Comparison of ENCODE assay signal across 27 cellular contexts in the genomic region with DNA sequence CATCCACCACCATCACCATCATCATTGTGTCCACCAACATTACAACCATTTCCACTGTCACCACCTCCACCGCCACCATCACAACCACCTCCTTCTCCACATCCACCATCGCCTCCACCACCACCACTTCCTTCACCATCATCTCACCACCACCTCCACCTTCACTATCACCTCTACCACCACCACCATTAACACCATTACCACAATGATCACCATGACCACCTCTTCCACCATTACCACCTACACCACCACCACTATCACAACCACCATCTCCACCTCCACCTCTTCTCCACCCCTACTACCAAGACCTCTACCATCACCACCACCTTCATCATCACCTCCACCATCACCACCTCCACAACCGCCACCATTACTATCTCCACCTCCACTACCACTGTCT. TPM values are rescaled to one million over a fixed set of nuclear protein-coding genes. Genes with fewer than 3 reads are reported as not detected.
DNase-seq lines count a peak whose midpoint lies in the region; ATAC-seq, FAIRE-seq and TF ChIP-seq lines count a peak whose summit lies in the region.
"Had no signal": no experiment of that assay in that cellular context is flagged by ENCODE, and none has a peak within 500 bp of the region (broad histone marks: within the 10 kb centered on the region; RNA-seq: fewer than 3 reads in every experiment).

No MANE protein-coding gene starts in this region.

- no peak for TF ChIP-seq RAD21 in GM12878 (IDR thresholded peaks at IDR 0.05; ENCODE audit: insufficient read depth, low read depth, low read length)

- WGBS in GM12878 (ENCODE audit: insufficient coverage, insufficient replicate concordance, low lambda C conversion rate, missing lambda C conversion rate) = 100% methylated on average over 3 of the region's 3 CpGs

- H3K27me3 ChIP-seq in BLaER1 treated with 17β-estradiol and CSF1 and Interleukin-3, amounts not matched to agents 10 nM and 100 nM = no peaks in the 10 kb centered on the region
- H3K27me3 ChIP-seq in GM12878 (replicated peaks in 1 of 2; ENCODE audit: control insufficient read depth in 2 of 2, insufficient read depth in 2 of 2, low read length in 1 of 2) = no peaks in the 10 kb centered on the region
- H3K27me3 ChIP-seq in PC-9 (ENCODE audit: insufficient read depth, low read depth) = peaks cover 14% of the 10 kb centered on the region; the same call in 1 of the 2 replicates
- H3K27me3 ChIP-seq: neutrophil, tibial artery had no signal

- TF ChIP-seq POLR2A in GM12891 (IDR thresholded peaks at IDR 0.05; ENCODE audit: low read depth, low read length) (no peak), GM12878 (IDR thresholded peaks at IDR 0.05; ENCODE audit: low read depth, low read length) (no peak)

- in situ Hi-C loops in GM12878 (cut with MboI) = no loop called here

- ATAC-seq in GM12878 = no peak
- ATAC-seq in naive thymus-derived CD8-positive, alpha-beta T cell = no peak
- ATAC-seq in GM21390 (IDR thresholded peaks at IDR 0.05; ENCODE audit: unreplicated experiment) = no peak
- no peak for ATAC-seq in WTC11
- ATAC-seq: activated CD4-positive, alpha-beta T cell treated with anti-CD3 and anti-CD28 coated beads for 36 hours; mucosa of descending colon; stimulated activated naive CD8-positive, alpha-beta T cell treated with anti-CD3 and anti-CD28 coated beads, Interleukin-15, amount 100 ng/mL, for 72 hours had no signal

- H3K27me3 Mint-ChIP-seq in naive thymus-derived CD8-positive, alpha-beta T cell = no peaks in the 10 kb centered on the region
- no peaks in the 10 kb centered on the region for H3K27me3 Mint-ChIP-seq in WTC11 (ENCODE audit: low read depth)
- H3K27me3 Mint-ChIP-seq: stimulated activated naive CD8-positive, alpha-beta T cell treated with anti-CD3 and anti-CD28 coated beads, Interleukin-15, amount 100 ng/mL, for 72 hours had no signal

- H3K9me3 Mint-ChIP-seq in naive thymus-derived CD8-positive, alpha-beta T cell = peaks cover 0 to 15% (median 0%) of the 10 kb centered on the region in 9 donors
- peaks cover 23% of the 10 kb centered on the region for H3K9me3 Mint-ChIP-seq in WTC11

- POLR2A ChIA-PET in GM12878 (lab: Charles Lee) (no interaction called here), PC-9 (lab: Charles Lee; ENCODE audit: unreplicated experiment) (no interaction called here), WTC11 (lab: Charles Lee) (no interaction called here)
- POLR2A ChIA-PET in naive thymus-derived CD8-positive, alpha-beta T cell (lab: Charles Lee) = no interaction called here

- H3K9me3 ChIP-seq in BLaER1 treated with 17β-estradiol and CSF1 and Interleukin-3, amounts not matched to agents 10 nM and 100 nM (replicated peaks in 1 of 11) = no peaks in the 10 kb centered on the region; a peak in 1 of 22 replicates
- no peaks in the 10 kb centered on the region; the same call in 2 of the 3 replicates for H3K9me3 ChIP-seq in GM12878 (replicated peaks; ENCODE audit: control insufficient read depth, insufficient read depth, low read length)
- H3K9me3 ChIP-seq in PC-9 (ENCODE audit: insufficient read depth, low read depth) = no peaks in the 10 kb centered on the region
- H3K9me3 ChIP-seq: left ventricle myocardium inferior, mucosa of descending colon, neutrophil, tibial artery had no signal

- DNase-seq in GM12891 (ENCODE audit: insufficient read length, low spot score) (no peak), GM12878 (ENCODE audit: low read depth, low spot score) (no peak), PC-9 (no peak), WTC11 (ENCODE audit: low spot score) (no peak), kidney glomerular epithelial cell (lab: John Stamatoyannopoulos, UW) (no peak)
- DNase-seq in naive thymus-derived CD8-positive, alpha-beta T cell = no peak
- DNase-seq: activated CD4-positive, alpha-beta T cell treated with anti-CD3 and anti-CD28 coated beads for 36 hours; activated CD8-positive, alpha-beta memory T cell treated with anti-CD3 and anti-CD28 coated beads, Interleukin-2, amount 50 U/mL, for 4 hours; activated gamma-delta T cell; cerebellar nuclear complex; DMS79; foreskin melanocyte; left ventricle myocardium inferior; mucosa of descending colon; NCI-H1105; NCI-H2081 treated with DMSO at 0.1 percent for 48 hours; OCI-M1; Right ventricle myocardium superior; stimulated activated naive CD8-positive, alpha-beta T cell treated with anti-CD3 and anti-CD28 coated beads, Interleukin-15, amount 100 ng/mL, for 72 hours; SW 1271; tibial artery had no signal

- no peaks in the 10 kb centered on the region for H3K36me3 Mint-ChIP-seq in naive thymus-derived CD8-positive, alpha-beta T cell
- no peaks in the 10 kb centered on the region for H3K36me3 Mint-ChIP-seq in WTC11

- H3K27ac Mint-ChIP-seq in naive thymus-derived CD8-positive, alpha-beta T cell = peak overlapping the region in 6 of 10 donors; percentile 9 to 83 (median 49)
- H3K27ac Mint-ChIP-seq in WTC11 = no peak overlapping the region
- H3K27ac Mint-ChIP-seq: activated CD4-positive, alpha-beta T cell treated with anti-CD3 and anti-CD28 coated beads for 36 hours had no signal

- peaks cover 65 to 82% (median 73%) of the 10 kb centered on the region in 10 experiments for H3K4me1 ChIP-seq in BLaER1 treated with 17β-estradiol and CSF1 and Interleukin-3, amounts not matched to agents 10 nM and 100 nM
- peaks cover 25% of the 10 kb centered on the region for H3K4me1 ChIP-seq in GM12878 (ENCODE audit: control insufficient read depth, insufficient read depth, low read length)
- no peaks in the 10 kb centered on the region for H3K4me1 ChIP-seq in PC-9 (replicated peaks; ENCODE audit: insufficient read depth)
- H3K4me1 ChIP-seq: tibial artery had no signal

- H3F3A ChIP-seq in PC-9 (ENCODE audit: insufficient read depth, low read depth) = no peaks in the 10 kb centered on the region

- BruUV-seq in GM12878 (replicated peaks; lab: Mats Ljungman, UMichigan) (no TSS peak), PC-9 (replicated peaks; lab: Mats Ljungman, UMichigan) (no TSS peak)

- H3K9me2 ChIP-seq in PC-9 (ENCODE audit: insufficient read depth) = no peaks in the 10 kb centered on the region

- H3K9ac ChIP-seq in BLaER1 treated with 17β-estradiol and CSF1 and Interleukin-3, amounts not matched to agents 10 nM and 100 nM = no peak overlapping the region
- H3K9ac ChIP-seq in GM12878 (ENCODE audit: control insufficient read depth, insufficient read depth, low read length) = no peak overlapping the region

- no peaks in the 10 kb centered on the region for H3K36me3 ChIP-seq in BLaER1 treated with 17β-estradiol and CSF1 and Interleukin-3, amounts not matched to agents 10 nM and 100 nM
- H3K36me3 ChIP-seq in GM12878 (ENCODE audit: control insufficient read depth in 2 of 2, insufficient read depth in 2 of 2, low read length in 1 of 2) (no peaks in the 10 kb centered on the region), PC-9 (ENCODE audit: low read depth) (no peaks in the 10 kb centered on the region)
- H3K36me3 ChIP-seq: left ventricle myocardium inferior, neutrophil, tibial artery had no signal

- RAD21 ChIA-PET in GM12878 (lab: Charles Lee; ENCODE audit: unreplicated experiment) = interaction anchor here (2.1 kb wide), 1 partner anchor 10 kb away, joined by 9 read pairs; no protein-coding TSS in a partner anchor

- no peak overlapping the region for H3K4me3 ChIP-seq in BLaER1 treated with 17β-estradiol and CSF1 and Interleukin-3, amounts not matched to agents 10 nM and 100 nM
- H3K4me3 ChIP-seq in GM12878 = no peak overlapping the region
- H3K4me3 ChIP-seq in PC-9 = no peak overlapping the region
- H3K4me3 ChIP-seq: left ventricle myocardium inferior, mucosa of descending colon, smooth muscle cell, tibial artery had no signal

- TF ChIP-seq EP300 in GM12878 (IDR thresholded peaks at IDR 0.05; ENCODE audit: borderline replicate concordance in 1 of 2, control insufficient read depth in 1 of 2, low read depth in 2 of 2, low read length in 2 of 2) = no peak

- no peak overlapping the region for H3K4me3 Mint-ChIP-seq in naive thymus-derived CD8-positive, alpha-beta T cell
- H3K4me3 Mint-ChIP-seq in WTC11 = no peak overlapping the region
- H3K4me3 Mint-ChIP-seq: activated CD4-positive, alpha-beta T cell treated with anti-CD3 and anti-CD28 coated beads for 36 hours; stimulated activated naive CD8-positive, alpha-beta T cell treated with anti-CD3 and anti-CD28 coated beads, Interleukin-15, amount 100 ng/mL, for 72 hours had no signal

- H3K27ac ChIP-seq in BLaER1 treated with 17β-estradiol and CSF1 and Interleukin-3, amounts not matched to agents 10 nM and 100 nM = peak overlapping the region in 1 of 11 experiments; percentile 16; a peak in 2 of 22 replicates
- no peak overlapping the region for H3K27ac ChIP-seq in GM12878 (ENCODE audit: control insufficient read depth, insufficient read depth)
- no peak overlapping the region for H3K27ac ChIP-seq in PC-9
- H3K27ac ChIP-seq: HL-60, left ventricle myocardium inferior, neutrophil, tibial artery had no signal

- intact Hi-C loops in GM12878 (cut with micrococcal nuclease; ENCODE audit: unreplicated experiment) = no loop called here
- intact Hi-C loops in PC-9 (cut with micrococcal nuclease; ENCODE audit: unreplicated experiment) = no loop called here

- SMC1A ChIA-PET in GM12878 (lab: Charles Lee; ENCODE audit: uncharacterized antibody, unreplicated experiment) = interaction anchor here (0.9 to 26.5 kb wide), 2 partner anchors 16 to 39 kb away, joined by 5 to 718 read pairs; no protein-coding TSS in a partner anchor

- CTCF ChIA-PET in GM12878 (lab: Yijun Ruan, JAX) (interaction anchor here (2.0 to 21.5 kb wide), 2 partner anchors 13 to 37 kb away, joined by 7 to 866 read pairs; no protein-coding TSS in a partner anchor), PC-9 (lab: Charles Lee) (no interaction called here), WTC11 (lab: Charles Lee) (no interaction called here)

- H3K4me1 Mint-ChIP-seq in naive thymus-derived CD8-positive, alpha-beta T cell = peaks cover 22 to 44% (median 31%) of the 10 kb centered on the region in 4 donors
- H3K4me1 Mint-ChIP-seq in WTC11 = no peaks in the 10 kb centered on the region

- no peaks in the 10 kb centered on the region for H4K20me1 ChIP-seq in BLaER1 treated with 17β-estradiol and CSF1 and Interleukin-3, amounts not matched to agents 10 nM and 100 nM
- H4K20me1 ChIP-seq in GM12878 (ENCODE audit: control insufficient read depth, insufficient read depth) = no peaks in the 10 kb centered on the region
- H4K20me1 ChIP-seq in PC-9 (ENCODE audit: insufficient read depth) = no peaks in the 10 kb centered on the region

- peak; percentile 41 for FAIRE-seq in GM12891 (lab: Jason Lieb, UNC)
- FAIRE-seq in GM12878 (lab: Jason Lieb, UNC) = no peak
- FAIRE-seq: astrocyte had no signal

- H3K79me2 ChIP-seq in GM12878 (ENCODE audit: control insufficient read depth, insufficient read depth, low read length) = no peaks in the 10 kb centered on the region
- no peaks in the 10 kb centered on the region for H3K79me2 ChIP-seq in PC-9 (ENCODE audit: low read depth)

- TF ChIP-seq CTCF in GM12878 (IDR thresholded peaks at IDR 0.05 in 2 of 3, conservative IDR thresholded peaks at IDR 0.05 in 1 of 3; ENCODE audit: control insufficient read depth in 2 of 3, extremely low read depth in 1 of 3, insufficient read depth in 1 of 3, low read depth in 3 of 3, low read length in 3 of 3) (no peak), PC-9 (conservative IDR thresholded peaks at IDR 0.05) (no peak), WTC11 (IDR thresholded peaks at IDR 0.05) (no peak)

- peak overlapping the region; percentile 43 to 77 (median 53) for H3K4me2 ChIP-seq in BLaER1 treated with 17β-estradiol and CSF1 and Interleukin-3, amounts not matched to agents 10 nM and 100 nM
- H3K4me2 ChIP-seq in GM12878 (ENCODE audit: control insufficient read depth, insufficient read depth) (no peak overlapping the region), PC-9 (no peak overlapping the region)
- H3K4me2 ChIP-seq: smooth muscle cell had no signal

- H2AFZ ChIP-seq in GM12878 (ENCODE audit: control insufficient read depth, low read depth, low read length) = no peak overlapping the region
- no peak overlapping the region for H2AFZ ChIP-seq in PC-9

RNA-seq across cellular contexts. Expression of gene ISCU, which starts 16.4 kb away (rescaled TPM):
- 134 TPM for polyA plus RNA-seq in GM12891 (2012; ENCODE audit: low read depth, missing spikeins)
- total RNA-seq in GM12878 (2013; cell fraction: nucleolus; rRNA removed) = 104 and 106 TPM in 2 replicates
- total RNA-seq in GM12878 (2014; rRNA removed) = 177 and 189 TPM in 2 replicates
- 109 and 113 TPM in 2 replicates for total RNA-seq in GM12878 (2014; rRNA removed; fragmentation: Illumina TruSeq; extraction: Trizol)
- total RNA-seq in GM12878 (2021) = 102 and 108 TPM in 2 replicates
- polyA plus RNA-seq in GM12878 (2011; ENCODE audit: low read depth) = 160 TPM
- polyA plus RNA-seq in GM12878 (2011; rRNA removed) = 247 and 284 TPM in 2 replicates
- 166 and 191 TPM in 2 replicates for polyA plus RNA-seq in GM12878 (2011; cell fraction: cytosol; rRNA removed)
- 213 and 333 TPM in 2 replicates for polyA plus RNA-seq in GM12878 (2011; cell fraction: nucleus; rRNA removed)
- polyA plus RNA-seq in GM12878 (2012) = 148 and 150 TPM in 2 replicates
- polyA plus RNA-seq in GM12878 (2014; fragmentation: Illumina TruSeq; extraction: Trizol) = 122 and 127 TPM in 2 replicates
- polyA plus RNA-seq in GM12878 (2014; fragmentation: Nextera tagmentation; extraction: Ambion mirVana) = 10 to 100 TPM; 32.8 to 66.1 TPM
- 132 and 135 TPM in 2 replicates for polyA plus RNA-seq in GM12878 (2014; rRNA removed)
- polyA plus RNA-seq in GM12878 (2016; fragmentation: Nextera tagmentation; extraction: Ambion mirVana) = 100 to 1,000 TPM; 248 to 260 TPM
- 128 and 131 TPM in 2 replicates for polyA minus RNA-seq in GM12878 (2011; rRNA and poly(A)+ RNA removed)
- 38.4 and 44.5 TPM in 2 replicates for polyA minus RNA-seq in GM12878 (2011; cell fraction: cytosol; rRNA and poly(A)+ RNA removed)
- polyA minus RNA-seq in GM12878 (2011; cell fraction: nucleus; rRNA and poly(A)+ RNA removed) = 87.0 and 88.1 TPM in 2 replicates
- total RNA-seq in naive thymus-derived CD8-positive, alpha-beta T cell = 100 to 1,000 TPM; 176 to 184 TPM
- 100 to 1,000 TPM; 287 to 373 (median 324) TPM for polyA plus RNA-seq in naive thymus-derived CD8-positive, alpha-beta T cell
- 84.8 and 86.7 TPM in 2 replicates for total RNA-seq in PC-9 (2021)
- total RNA-seq in WTC11 (2021) = 73.8 to 85.9 TPM (median 74.2 TPM) in 3 replicates

RNA-seq across cellular contexts. Expression of gene SART3, which starts 17.8 kb away (rescaled TPM):
- polyA plus RNA-seq in GM12891 (2012; ENCODE audit: low read depth, missing spikeins) = 31.7 TPM
- 313 and 332 TPM in 2 replicates for total RNA-seq in GM12878 (2013; cell fraction: nucleolus; rRNA removed)
- total RNA-seq in GM12878 (2014; rRNA removed) (157 and 179 TPM in 2 replicates), GM12878 (2014; rRNA removed; fragmentation: Illumina TruSeq; extraction: Trizol) (80.8 and 82.6 TPM in 2 replicates), GM12878 (2021) (70.2 and 70.8 TPM in 2 replicates), PC-9 (2021) (49.3 and 54.3 TPM in 2 replicates), WTC11 (2021) (75.6 to 91.2 TPM (median 76.8 TPM) in 3 replicates)
- polyA plus RNA-seq in GM12878 (2011; ENCODE audit: low read depth) = 47.8 TPM
- polyA plus RNA-seq in GM12878 (2011; rRNA removed) (49.7 and 53.7 TPM in 2 replicates), GM12878 (2014; fragmentation: Illumina TruSeq; extraction: Trizol) (49.3 and 52.8 TPM in 2 replicates), GM12878 (2014; fragmentation: Nextera tagmentation; extraction: Ambion mirVana) (10 to 100 TPM in 1 of 2 experiments, 1 to 10 TPM in 1; 8.8 to 16.1 TPM), GM12878 (2014; rRNA removed) (59.5 and 83.2 TPM in 2 replicates), GM12878 (2016; fragmentation: Nextera tagmentation; extraction: Ambion mirVana) (10 to 100 TPM; 51.1 to 56.2 TPM)
- polyA plus RNA-seq in GM12878 (2011; cell fraction: cytosol; rRNA removed) = 34.6 and 39.2 TPM in 2 replicates
- 112 and 140 TPM in 2 replicates for polyA plus RNA-seq in GM12878 (2011; cell fraction: nucleus; rRNA removed)
- polyA plus RNA-seq in GM12878 (2012) = 51.0 and 51.2 TPM in 2 replicates
- polyA minus RNA-seq in GM12878 (2011; rRNA and poly(A)+ RNA removed) = 82.6 and 88.4 TPM in 2 replicates
- 23.0 and 24.8 TPM in 2 replicates for polyA minus RNA-seq in GM12878 (2011; cell fraction: cytosol; rRNA and poly(A)+ RNA removed)
- polyA minus RNA-seq in GM12878 (2011; cell fraction: nucleus; rRNA and poly(A)+ RNA removed) = 166 and 282 TPM in 2 replicates
- total RNA-seq in naive thymus-derived CD8-positive, alpha-beta T cell = 10 to 100 TPM; 93.4 to 95.7 TPM
- 10 to 100 TPM; 33.3 to 36.6 (median 36.1) TPM for polyA plus RNA-seq in naive thymus-derived CD8-positive, alpha-beta T cell

RNA-seq across cellular contexts. Expression of gene TMEM119, which starts 19.1 kb away (rescaled TPM):
- polyA plus RNA-seq in GM12891 (2012; ENCODE audit: low read depth, missing spikeins) = 0.10 TPM
- total RNA-seq in GM12878 (2013; cell fraction: nucleolus; rRNA removed) = 0.27 TPM in 1 of 2 replicates, not detected in the other
- total RNA-seq in GM12878 (2014; rRNA removed) (0.05 and 0.11 TPM in 2 replicates), GM12878 (2014; rRNA removed; fragmentation: Illumina TruSeq; extraction: Trizol) (not detected in 2 replicates), GM12878 (2021) (0.44 TPM in 1 of 2 replicates, not detected in the other), PC-9 (2021) (not detected in 2 replicates), WTC11 (2021) (0.16 to 0.25 TPM (median 0.20 TPM) in 3 replicates)
- 0.22 TPM for polyA plus RNA-seq in GM12878 (2011; ENCODE audit: low read depth)
- polyA plus RNA-seq in GM12878 (2011; rRNA removed) (0.23 and 0.29 TPM in 2 replicates), GM12878 (2014; fragmentation: Illumina TruSeq; extraction: Trizol) (not detected in 2 replicates), GM12878 (2014; fragmentation: Nextera tagmentation; extraction: Ambion mirVana) (not detected), GM12878 (2014; rRNA removed) (0.08 TPM in 1 of 2 replicates, not detected in the other), GM12878 (2016; fragmentation: Nextera tagmentation; extraction: Ambion mirVana) (under 1 TPM; 0.15 to 0.19 TPM)
- 0.19 and 0.35 TPM in 2 replicates for polyA plus RNA-seq in GM12878 (2011; cell fraction: cytosol; rRNA removed)
- 0.59 and 0.67 TPM in 2 replicates for polyA plus RNA-seq in GM12878 (2011; cell fraction: nucleus; rRNA removed)
- polyA plus RNA-seq in GM12878 (2012) = 0.12 and 0.53 TPM in 2 replicates
- 0.41 and 0.51 TPM in 2 replicates for polyA minus RNA-seq in GM12878 (2011; rRNA and poly(A)+ RNA removed)
- polyA minus RNA-seq in GM12878 (2011; cell fraction: cytosol; rRNA and poly(A)+ RNA removed) = not detected in 2 replicates
- polyA minus RNA-seq in GM12878 (2011; cell fraction: nucleus; rRNA and poly(A)+ RNA removed) = 0.12 and 0.48 TPM in 2 replicates
- under 1 TPM; 0.26 to 0.77 TPM for total RNA-seq in naive thymus-derived CD8-positive, alpha-beta T cell
- under 1 TPM in 2 of 3 donors, not detected in 1; 0.06 to 0.21 TPM for polyA plus RNA-seq in naive thymus-derived CD8-positive, alpha-beta T cell

RNA-seq across cellular contexts. Expression of gene SELPLG, which starts 54.9 kb away (rescaled TPM):
- polyA plus RNA-seq in GM12891 (2012; ENCODE audit: low read depth, missing spikeins) = 13.8 TPM
- total RNA-seq in GM12878 (2013; cell fraction: nucleolus; rRNA removed) = 102 and 112 TPM in 2 replicates
- total RNA-seq in GM12878 (2014; rRNA removed) (31.4 and 31.5 TPM in 2 replicates), GM12878 (2014; rRNA removed; fragmentation: Illumina TruSeq; extraction: Trizol) (15.2 and 17.0 TPM in 2 replicates), GM12878 (2021) (20.7 and 21.0 TPM in 2 replicates), PC-9 (2021) (0.35 and 0.96 TPM in 2 replicates), WTC11 (2021) (0.18 to 0.46 TPM (median 0.21 TPM) in 3 replicates)
- 24.8 TPM for polyA plus RNA-seq in GM12878 (2011; ENCODE audit: low read depth)
- polyA plus RNA-seq in GM12878 (2011; rRNA removed) (10.6 and 24.1 TPM in 2 replicates), GM12878 (2014; fragmentation: Illumina TruSeq; extraction: Trizol) (8.7 and 25.8 TPM in 2 replicates), GM12878 (2014; fragmentation: Nextera tagmentation; extraction: Ambion mirVana) (1 to 10 TPM; 3.2 to 5.3 TPM), GM12878 (2014; rRNA removed) (32.3 and 33.3 TPM in 2 replicates), GM12878 (2016; fragmentation: Nextera tagmentation; extraction: Ambion mirVana) (10 to 100 TPM; 23.6 to 29.5 TPM)
- 39.6 and 46.7 TPM in 2 replicates for polyA plus RNA-seq in GM12878 (2011; cell fraction: cytosol; rRNA removed)
- polyA plus RNA-seq in GM12878 (2011; cell fraction: nucleus; rRNA removed) = 17.9 and 23.7 TPM in 2 replicates
- 44.5 and 45.4 TPM in 2 replicates for polyA plus RNA-seq in GM12878 (2012)
- 19.2 and 29.2 TPM in 2 replicates for polyA minus RNA-seq in GM12878 (2011; rRNA and poly(A)+ RNA removed)
- 4.7 and 6.8 TPM in 2 replicates for polyA minus RNA-seq in GM12878 (2011; cell fraction: cytosol; rRNA and poly(A)+ RNA removed)
- 4.2 and 6.7 TPM in 2 replicates for polyA minus RNA-seq in GM12878 (2011; cell fraction: nucleus; rRNA and poly(A)+ RNA removed)
- 100 to 1,000 TPM; 157 to 163 TPM for total RNA-seq in naive thymus-derived CD8-positive, alpha-beta T cell
- 100 to 1,000 TPM; 453 to 720 (median 520) TPM for polyA plus RNA-seq in naive thymus-derived CD8-positive, alpha-beta T cell

Comparison
In these comparisons a context has a peak if more than half of its experiments do, and no peak if none do; other contexts are left out.
1. H3K4me2 ChIP-seq: peak in BLaER1 treated with 17β-estradiol and CSF1 and Interleukin-3, amounts not matched to agents 10 nM and 100 nM (11 of 11); none in GM12878 (single experiment) and PC-9 (single experiment).